In the genomic region with DNA sequence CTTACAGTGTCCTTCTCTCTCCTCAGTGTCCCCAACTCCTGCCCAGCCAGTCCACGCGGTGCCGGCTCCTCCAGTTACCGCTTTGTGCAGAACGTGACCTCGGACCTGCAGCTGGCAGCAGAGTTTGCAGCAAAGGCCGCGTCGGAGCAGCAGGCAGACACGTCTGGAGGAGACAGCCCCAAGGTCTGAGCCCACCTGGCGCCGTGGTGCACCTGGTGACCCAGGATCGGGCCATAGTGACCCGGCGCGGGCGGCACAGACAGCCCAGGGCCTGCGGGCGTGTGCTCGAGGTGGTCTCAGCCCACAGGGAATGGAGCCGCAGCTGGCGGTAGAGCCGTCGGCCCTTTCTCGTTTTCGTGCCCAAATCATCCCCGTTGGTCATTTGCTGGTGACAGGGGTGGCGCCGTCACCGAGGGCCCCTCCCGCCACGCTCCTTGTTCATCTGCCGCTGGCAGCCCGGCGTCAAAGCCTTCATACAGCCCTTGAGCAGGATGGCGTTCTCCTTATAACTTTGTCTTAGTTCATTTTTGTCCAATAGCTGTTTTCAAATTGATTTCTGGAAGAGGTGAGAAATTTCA, we compare ENCODE assay signal across 18 cellular contexts.
"Had no signal": no experiment of that assay in that cellular context is flagged by ENCODE, and none has a peak within 500 bp of the region (broad histone marks: within the 10 kb centered on the region; RNA-seq: fewer than 3 reads in every experiment).

No MANE protein-coding gene starts in this region.

- H3K27me3 ChIP-seq: esophagus muscularis mucosa, gastrocnemius medialis, heart right ventricle, left lung, neutrophil, sigmoid colon, suprapubic skin, thyroid gland, upper lobe of left lung had no signal

- FAIRE-seq: endometrium, islet of Langerhans had no signal

- H3K27ac Mint-ChIP-seq: natural killer cell treated with Interleukin-12 subunit alpha and Interleukin-12 subunit beta and Interleukin-15 and Interleukin-18, amount 100 ng/mL, for 72 hours had no signal

- H3K9me3 ChIP-seq: esophagus muscularis mucosa, gastrocnemius medialis, heart right ventricle, left lung, neutrophil, psoas muscle, sigmoid colon, suprapubic skin, thyroid gland, upper lobe of left lung had no signal

- H3K27ac ChIP-seq: epithelial cell of prostate, gastrocnemius medialis, heart right ventricle, left lung, neutrophil, psoas muscle, suprapubic skin, thyroid gland, upper lobe of left lung had no signal

- H3K27me3 Mint-ChIP-seq: central memory CD8-positive, alpha-beta T cell; natural killer cell treated with Interleukin-12 subunit alpha and Interleukin-12 subunit beta and Interleukin-15 and Interleukin-18, amount 100 ng/mL, for 72 hours had no signal

- H3K9me3 Mint-ChIP-seq: central memory CD8-positive, alpha-beta T cell; natural killer cell treated with Interleukin-12 subunit alpha and Interleukin-12 subunit beta and Interleukin-15 and Interleukin-18, amount 100 ng/mL, for 72 hours had no signal

- H3K36me3 Mint-ChIP-seq: natural killer cell treated with Interleukin-12 subunit alpha and Interleukin-12 subunit beta and Interleukin-15 and Interleukin-18, amount 100 ng/mL, for 72 hours had no signal

- H3K4me3 ChIP-seq: esophagus muscularis mucosa, gastrocnemius medialis, heart right ventricle, left lung, lung, psoas muscle, sigmoid colon, skin epidermis, suprapubic skin, thyroid gland, upper lobe of left lung had no signal

- DNase-seq: cortex of kidney had no signal

- H3K4me1 ChIP-seq: gastrocnemius medialis, psoas muscle had no signal

- H3K4me3 Mint-ChIP-seq: central memory CD8-positive, alpha-beta T cell; natural killer cell treated with Interleukin-12 subunit alpha and Interleukin-12 subunit beta and Interleukin-15 and Interleukin-18, amount 100 ng/mL, for 72 hours had no signal
